ENCODE assay signal across 29 cellular contexts in the genomic region with DNA sequence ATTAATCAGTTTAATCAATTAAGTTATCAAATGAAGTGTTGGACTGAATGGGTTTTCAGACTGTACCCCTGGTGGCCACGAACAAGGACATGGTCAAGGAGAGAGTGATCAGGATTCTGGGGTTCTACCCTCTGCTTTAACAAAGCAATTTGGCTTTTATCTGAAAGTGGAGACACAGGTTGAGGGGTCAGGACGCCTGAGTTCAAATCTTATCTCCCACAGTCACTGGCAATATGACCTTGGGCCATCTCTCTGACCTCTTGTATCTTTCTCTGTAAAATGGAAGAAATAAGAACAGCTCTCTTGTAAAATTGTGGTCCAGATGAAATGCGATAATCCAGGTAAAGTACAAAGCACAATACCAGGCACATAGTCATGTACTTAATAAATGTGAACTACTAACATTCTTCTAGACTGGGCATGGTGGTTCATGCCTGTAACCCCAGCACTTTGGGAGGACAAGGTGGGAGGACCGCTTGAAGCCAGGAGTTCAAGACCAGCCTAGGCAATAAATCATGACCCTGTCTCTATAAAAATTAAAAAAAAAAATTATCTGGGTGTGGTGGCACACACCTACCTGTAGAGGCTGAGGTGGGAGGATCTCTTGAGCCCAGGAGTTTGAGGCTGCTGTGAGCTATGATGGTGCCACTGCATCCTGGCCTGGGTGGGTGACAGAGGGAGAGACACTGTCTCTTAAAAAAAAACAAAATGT.
"Had no signal": no experiment of that assay in that cellular context is flagged by ENCODE, and none has a peak within 500 bp of the region (broad histone marks: within the 10 kb centered on the region; RNA-seq: fewer than 3 reads in every experiment).

No MANE protein-coding gene starts in this region.

- H3K4me3 Mint-ChIP-seq: natural killer cell; nephron; neural progenitor cell; stimulated activated effector memory CD8-positive, alpha-beta T cell treated with anti-CD3 and anti-CD28 coated beads, Interleukin-12 subunit alpha, Interleukin-12 subunit beta, amount 100 ng/mL, for 72 hours; stimulated activated naive B cell treated with anti-CD40 and anti-IgM and Interleukin-4, amounts not matched to agents 10 μg/mL and 1 μg/mL and 100 μg/mL, for 72 hours; stimulated activated naive CD8-positive, alpha-beta T cell treated with anti-CD3 and anti-CD28 coated beads, Interleukin-15, amount 100 ng/mL, for 72 hours; type B pancreatic cell had no signal

- H3K4me1 ChIP-seq: neural progenitor cell, parathyroid adenoma, sigmoid colon, testis, transverse colon, upper lobe of right lung, uterus had no signal

- H3K4me3 ChIP-seq: neural progenitor cell, ovary, psoas muscle, right lobe of liver, sigmoid colon, suprapubic skin, testis, tibial artery, transverse colon, upper lobe of right lung, uterus had no signal

- H3K27ac ChIP-seq: neural progenitor cell, ovary, parathyroid adenoma, right lobe of liver, sigmoid colon, suprapubic skin, testis, tibial artery, transverse colon, upper lobe of right lung, uterus had no signal

- H2AFZ ChIP-seq: neural progenitor cell, parathyroid adenoma had no signal

- H3K9me3 Mint-ChIP-seq: natural killer cell; nephron; neural progenitor cell; stimulated activated effector memory CD8-positive, alpha-beta T cell treated with anti-CD3 and anti-CD28 coated beads, Interleukin-12 subunit alpha, Interleukin-12 subunit beta, amount 100 ng/mL, for 72 hours; stimulated activated naive B cell treated with anti-CD40 and anti-IgM and Interleukin-4, amounts not matched to agents 10 μg/mL and 1 μg/mL and 100 μg/mL, for 72 hours; stimulated activated naive CD8-positive, alpha-beta T cell treated with anti-CD3 and anti-CD28 coated beads, Interleukin-15, amount 100 ng/mL, for 72 hours; type B pancreatic cell had no signal

- H3K4me1 Mint-ChIP-seq: natural killer cell; nephron; neural progenitor cell; stimulated activated naive B cell treated with anti-CD40 and anti-IgM and Interleukin-4, amounts not matched to agents 10 μg/mL and 1 μg/mL and 100 μg/mL, for 72 hours; stimulated activated naive CD8-positive, alpha-beta T cell treated with anti-CD3 and anti-CD28 coated beads, Interleukin-15, amount 100 ng/mL, for 72 hours had no signal

- H3K27ac Mint-ChIP-seq: natural killer cell; nephron; neural progenitor cell; progenitor cell of endocrine pancreas; stimulated activated effector memory CD8-positive, alpha-beta T cell treated with anti-CD3 and anti-CD28 coated beads, Interleukin-12 subunit alpha, Interleukin-12 subunit beta, amount 100 ng/mL, for 72 hours; stimulated activated naive B cell treated with anti-CD40 and anti-IgM and Interleukin-4, amounts not matched to agents 10 μg/mL and 1 μg/mL and 100 μg/mL, for 72 hours; stimulated activated naive CD8-positive, alpha-beta T cell treated with anti-CD3 and anti-CD28 coated beads, Interleukin-15, amount 100 ng/mL, for 72 hours; type B pancreatic cell had no signal

- DNase-seq: natural killer cell; occipital lobe; ovary; posterior cingulate gyrus; psoas muscle; right cardiac atrium; right lobe of liver; sigmoid colon; small intestine; stimulated activated CD4-positive, alpha-beta T cell treated with anti-CD3 and anti-CD28 coated beads, Interleukin-15, amount 100 ng/mL, for 24 hours; stimulated activated CD4-positive, alpha-beta T cell treated with anti-CD3 and anti-CD28 coated beads, Interleukin-2, amount 100 ng/mL, for 24 hours; stimulated activated CD4-positive, alpha-beta T cell treated with anti-CD3 and anti-CD28 coated beads, Interleukin-2, amount 100 ng/mL, for 48 hours; stimulated activated CD4-positive, alpha-beta T cell treated with anti-CD3 and anti-CD28 coated beads, Interleukin-4, amount 100 ng/mL, for 24 hours; stimulated activated naive B cell treated with anti-CD40 and anti-IgM and Interleukin-4, amounts not matched to agents 10 μg/mL and 1 μg/mL and 100 μg/mL, for 72 hours; stimulated activated naive CD8-positive, alpha-beta T cell treated with anti-CD3 and anti-CD28 coated beads, Interleukin-15, amount 100 ng/mL, for 72 hours; stimulated activated naive CD8-positive, alpha-beta T cell treated with anti-CD3 and anti-CD28 coated beads, Interleukin-15, Interleukin-2, amounts not matched to agents 100 U/mL and 50 U/mL, for 24 hours; substantia nigra; testis; tibial artery; transverse colon; upper lobe of right lung; uterus had no signal

- H3K4me2 ChIP-seq: neural progenitor cell had no signal

- H3K27me3 ChIP-seq: neural progenitor cell, ovary, right lobe of liver, sigmoid colon, suprapubic skin, testis, transverse colon, upper lobe of right lung, uterus had no signal

- ATAC-seq: natural killer cell; right cardiac atrium; stimulated activated effector memory CD8-positive, alpha-beta T cell treated with anti-CD3 and anti-CD28 coated beads, Interleukin-12 subunit alpha, Interleukin-12 subunit beta, amount 100 ng/mL, for 72 hours; stimulated activated naive B cell treated with anti-CD40 and anti-IgM and Interleukin-4, amounts not matched to agents 10 μg/mL and 1 μg/mL and 100 μg/mL, for 72 hours; stimulated activated naive CD8-positive, alpha-beta T cell treated with anti-CD3 and anti-CD28 coated beads, Interleukin-15, amount 100 ng/mL, for 72 hours; stimulated activated naive CD8-positive, alpha-beta T cell treated with anti-CD3 and anti-CD28 coated beads, Interleukin-15, Interleukin-2, amounts not matched to agents 100 U/mL and 50 U/mL, for 24 hours had no signal

- H3K36me3 ChIP-seq: neural progenitor cell, ovary, right lobe of liver, sigmoid colon, suprapubic skin, tibial artery, transverse colon, upper lobe of right lung, uterus had no signal

- H3K9ac ChIP-seq: neural progenitor cell, parathyroid adenoma had no signal

- H3K79me2 ChIP-seq: parathyroid adenoma had no signal

- H3K36me3 Mint-ChIP-seq: natural killer cell; neural progenitor cell; stimulated activated effector memory CD8-positive, alpha-beta T cell treated with anti-CD3 and anti-CD28 coated beads, Interleukin-12 subunit alpha, Interleukin-12 subunit beta, amount 100 ng/mL, for 72 hours; stimulated activated naive B cell treated with anti-CD40 and anti-IgM and Interleukin-4, amounts not matched to agents 10 μg/mL and 1 μg/mL and 100 μg/mL, for 72 hours; type B pancreatic cell had no signal

- H3K9me3 ChIP-seq: ovary, psoas muscle, right lobe of liver, sigmoid colon, suprapubic skin, testis, tibial artery, transverse colon, upper lobe of right lung, uterus had no signal
